ENCODE assay signal across 41 cellular contexts in genomic region chr20:1486566-1486965, GRCh38. TPM values are rescaled to one million over a fixed set of nuclear protein-coding genes. Genes with fewer than 3 reads are reported as not detected.
"Had no signal": no experiment of that assay in that cellular context is flagged by ENCODE, and none has a peak within 500 bp of the region (broad histone marks: within the 10 kb centered on the region; RNA-seq: fewer than 3 reads in every experiment).

No MANE protein-coding gene starts in this region.

- H3K27me3 ChIP-seq: body of pancreas, brain microvascular endothelial cell, breast epithelium had no signal

- DNase-seq: activated B cell treated with CpG ODN at 0.5 μM for 24 hours; activated CD4-positive, alpha-beta memory T cell treated with anti-CD3 and anti-CD28 coated beads for 36 hours; activated CD4-positive, alpha-beta T cell treated with anti-CD3 and anti-CD28 coated beads for 4 hours; activated CD4-positive, alpha-beta T cell treated with anti-CD3 and anti-CD28 coated beads, Interleukin-2, amount 50 U/mL, for 1 hour; activated CD4-positive, alpha-beta T cell treated with anti-CD3 and anti-CD28 coated beads, Interleukin-2, amount 50 U/mL, for 4 hours; activated CD4-positive, CD25-positive, alpha-beta regulatory T cell treated with anti-CD3 and anti-CD28 coated beads, Interleukin-2, amount 50 U/mL, for 72 hours; activated CD8-positive, alpha-beta memory T cell treated with anti-CD3 and anti-CD28 coated beads, Interleukin-2, amount 50 U/mL, for 4 hours; activated CD8-positive, alpha-beta T cell treated with anti-CD3 and anti-CD28 coated beads for 36 hours; activated effector memory CD4-positive, alpha-beta T cell treated with anti-CD3 and anti-CD28 coated beads, Interleukin-2, amount 50 U/mL, for 16 hours; activated gamma-delta T cell treated with Interleukin-2 at 50 U/mL for 16 hours; activated naive CD4-positive, alpha-beta T cell; activated naive CD4-positive, alpha-beta T cell treated with anti-CD3 and anti-CD28 coated beads for 36 hours; activated naive CD4-positive, alpha-beta T cell treated with anti-CD3 and anti-CD28 coated beads, Interleukin-2, amount 50 U/mL, for 16 hours; activated naive CD8-positive, alpha-beta T cell treated with anti-CD3 and anti-CD28 coated beads for 36 hours; activated T-cell treated with anti-CD3 and anti-CD28 coated beads for 4 hours; activated T-cell treated with anti-CD3 and anti-CD28 coated beads, Interleukin-2, amount 50 U/mL, for 1 hour; activated T-cell treated with anti-CD3 and anti-CD28 coated beads, Interleukin-2, amount 50 U/mL, for 4 hours; activated T-cell treated with anti-CD3 and anti-CD28 coated beads, Interleukin-2, amount 50 U/mL, for 72 hours; adrenal gland; amniotic stem cell; aorta; body of pancreas; brain microvascular endothelial cell; caudate nucleus; cerebellar nuclear complex; T-helper 1 cell; T-helper 2 cell; T-helper 9 cell had no signal

- H3K9me3 Mint-ChIP-seq: activated B cell treated with CpG ODN at 0.5 μM for 24 hours; activated CD4-positive, alpha-beta memory T cell treated with anti-CD3 and anti-CD28 coated beads for 36 hours; activated CD4-positive, alpha-beta T cell treated with anti-CD3 and anti-CD28 coated beads, Interleukin-2, amount 10 ng/mL, durations not matched to agents 24 days and 14 days; activated CD8-positive, alpha-beta T cell treated with anti-CD3 and anti-CD28 coated beads for 36 hours; activated naive CD4-positive, alpha-beta T cell treated with anti-CD3 and anti-CD28 coated beads for 36 hours; activated naive CD4-positive, alpha-beta T cell treated with anti-CD3 and anti-CD28 coated beads, Interleukin-2, amount 50 U/mL, for 72 hours; activated naive CD8-positive, alpha-beta T cell treated with anti-CD3 and anti-CD28 coated beads for 36 hours; activated T-cell treated with anti-CD3 and anti-CD28 coated beads, Interleukin-2, amount 50 U/mL, for 4 hours; activated T-cell treated with anti-CD3 and anti-CD28 coated beads, Interleukin-2, amount 50 U/mL, for 72 hours; activated T-helper 1 cell treated with anti-CD3 and anti-CD28 coated beads, Interleukin-12 subunit alpha, Interleukin-12 subunit beta, Interleukin-2, Interleukin-4 antibody, amounts not matched to agents 30 ng/mL and 10 ng/mL and 1 ng/mL, durations not matched to agents 14 hours and 24 hours and 36 hours; activated T-helper 17 cell treated with anti-CD3 and anti-CD28 coated beads, Interleukin-2, amount 50 U/mL, for 72 hours; central memory CD8-positive, alpha-beta T cell; T-helper 1 cell treated with Interleukin-12 subunit alpha and Interleukin-12 subunit beta and Interleukin-4 antibody, amounts not matched to agents 30 μg/mL and 1 μg/mL, for 36 hours; T-helper 2 cell treated with Interferon-gamma antibody and Interleukin-4, amounts not matched to agents 5 μg/mL and 100 μg/mL, for 36 hours had no signal

- H3K4me1 Mint-ChIP-seq: activated T-helper 17 cell treated with anti-CD3 and anti-CD28 coated beads, Interleukin-2, amount 50 U/mL, for 72 hours; central memory CD8-positive, alpha-beta T cell had no signal

- H3K27ac Mint-ChIP-seq: activated B cell treated with CpG ODN at 0.5 μM for 24 hours; activated CD4-positive, alpha-beta memory T cell treated with anti-CD3 and anti-CD28 coated beads for 36 hours; activated CD4-positive, alpha-beta T cell treated with anti-CD3 and anti-CD28 coated beads, Interleukin-2, amount 10 ng/mL, durations not matched to agents 24 days and 14 days; activated CD8-positive, alpha-beta T cell treated with anti-CD3 and anti-CD28 coated beads for 36 hours; activated naive CD4-positive, alpha-beta T cell treated with anti-CD3 and anti-CD28 coated beads for 36 hours; activated naive CD4-positive, alpha-beta T cell treated with anti-CD3 and anti-CD28 coated beads, Interleukin-2, amount 50 U/mL, for 72 hours; activated naive CD8-positive, alpha-beta T cell treated with anti-CD3 and anti-CD28 coated beads for 36 hours; activated T-cell treated with anti-CD3 and anti-CD28 coated beads, Interleukin-2, amount 50 U/mL, for 72 hours; activated T-helper 1 cell treated with anti-CD3 and anti-CD28 coated beads, Interleukin-12 subunit alpha, Interleukin-12 subunit beta, Interleukin-2, Interleukin-4 antibody, amounts not matched to agents 30 ng/mL and 10 ng/mL and 1 ng/mL, durations not matched to agents 14 hours and 24 hours and 36 hours; activated T-helper 17 cell treated with anti-CD3 and anti-CD28 coated beads, Interleukin-2, amount 50 U/mL, for 72 hours; T-helper 1 cell treated with Interleukin-12 subunit alpha and Interleukin-12 subunit beta and Interleukin-4 antibody, amounts not matched to agents 30 μg/mL and 1 μg/mL, for 36 hours; T-helper 2 cell treated with Interferon-gamma antibody and Interleukin-4, amounts not matched to agents 5 μg/mL and 100 μg/mL, for 36 hours had no signal

- H3K4me1 ChIP-seq: adrenal gland, body of pancreas, breast epithelium had no signal

- H3K27ac ChIP-seq: adrenal gland, body of pancreas, brain microvascular endothelial cell, breast epithelium, cardiac muscle cell, VCaP had no signal

- H3K4me3 ChIP-seq: adrenal gland, body of pancreas, breast epithelium, cardiac muscle cell had no signal

- FAIRE-seq: astrocyte, TTC549 had no signal

- H3K36me3 ChIP-seq: adrenal gland, brain microvascular endothelial cell, breast epithelium, cardiac muscle cell had no signal

- H3K36me3 Mint-ChIP-seq: activated CD4-positive, alpha-beta memory T cell treated with anti-CD3 and anti-CD28 coated beads for 36 hours; activated naive CD4-positive, alpha-beta T cell treated with anti-CD3 and anti-CD28 coated beads, Interleukin-2, amount 50 U/mL, for 72 hours; activated naive CD8-positive, alpha-beta T cell treated with anti-CD3 and anti-CD28 coated beads for 36 hours had no signal

- H3K9me3 ChIP-seq: adrenal gland, body of pancreas, breast epithelium had no signal

- H3K4me3 Mint-ChIP-seq: activated B cell treated with CpG ODN at 0.5 μM for 24 hours; activated CD4-positive, alpha-beta memory T cell treated with anti-CD3 and anti-CD28 coated beads for 36 hours; activated CD4-positive, alpha-beta T cell treated with anti-CD3 and anti-CD28 coated beads, Interleukin-2, amount 10 ng/mL, durations not matched to agents 24 days and 14 days; activated CD8-positive, alpha-beta T cell treated with anti-CD3 and anti-CD28 coated beads for 36 hours; activated naive CD4-positive, alpha-beta T cell treated with anti-CD3 and anti-CD28 coated beads for 36 hours; activated naive CD8-positive, alpha-beta T cell treated with anti-CD3 and anti-CD28 coated beads for 36 hours; activated T-cell treated with anti-CD3 and anti-CD28 coated beads, Interleukin-2, amount 50 U/mL, for 4 hours; activated T-cell treated with anti-CD3 and anti-CD28 coated beads, Interleukin-2, amount 50 U/mL, for 72 hours; activated T-helper 1 cell treated with anti-CD3 and anti-CD28 coated beads, Interleukin-12 subunit alpha, Interleukin-12 subunit beta, Interleukin-2, Interleukin-4 antibody, amounts not matched to agents 30 ng/mL and 10 ng/mL and 1 ng/mL, durations not matched to agents 14 hours and 24 hours and 36 hours; activated T-helper 17 cell treated with anti-CD3 and anti-CD28 coated beads, Interleukin-2, amount 50 U/mL, for 72 hours; central memory CD8-positive, alpha-beta T cell; T-helper 1 cell treated with Interleukin-12 subunit alpha and Interleukin-12 subunit beta and Interleukin-4 antibody, amounts not matched to agents 30 μg/mL and 1 μg/mL, for 36 hours; T-helper 2 cell treated with Interferon-gamma antibody and Interleukin-4, amounts not matched to agents 5 μg/mL and 100 μg/mL, for 36 hours had no signal

- ATAC-seq: activated CD8-positive, alpha-beta T cell treated with anti-CD3 and anti-CD28 coated beads for 36 hours; activated naive CD4-positive, alpha-beta T cell treated with anti-CD3 and anti-CD28 coated beads, Interleukin-2, amount 50 U/mL, for 72 hours; activated T-cell treated with anti-CD3 and anti-CD28 coated beads, Interleukin-2, amount 50 U/mL, for 4 hours; activated T-cell treated with anti-CD3 and anti-CD28 coated beads, Interleukin-2, amount 50 U/mL, for 72 hours; activated T-helper 17 cell treated with anti-CD3 and anti-CD28 coated beads, Interleukin-2, amount 50 U/mL, for 72 hours; body of pancreas had no signal

RNA-seq across cellular contexts. Expression of gene SIRPB2, which starts 4.7 kb away (rescaled TPM):
- total RNA-seq: activated B cell treated with CpG ODN at 0.5 μM for 24 hours; activated CD4-positive, alpha-beta memory T cell treated with anti-CD3 and anti-CD28 coated beads for 36 hours; activated CD4-positive, alpha-beta T cell treated with anti-CD3 and anti-CD28 coated beads, Interleukin-2, amount 10 ng/mL, durations not matched to agents 24 days and 14 days; activated CD8-positive, alpha-beta memory T cell treated with anti-CD3 and anti-CD28 coated beads for 36 hours; activated CD8-positive, alpha-beta T cell treated with anti-CD3 and anti-CD28 coated beads for 36 hours; activated naive CD4-positive, alpha-beta T cell treated with anti-CD3 and anti-CD28 coated beads for 36 hours; activated naive CD4-positive, alpha-beta T cell treated with anti-CD3 and anti-CD28 coated beads, Interleukin-2, amount 50 U/mL, for 72 hours; activated naive CD8-positive, alpha-beta T cell treated with anti-CD3 and anti-CD28 coated beads for 36 hours; activated T-cell treated with anti-CD3 and anti-CD28 coated beads, Interleukin-2, amount 50 U/mL, for 4 hours; activated T-cell treated with anti-CD3 and anti-CD28 coated beads, Interleukin-2, amount 50 U/mL, for 72 hours; activated T-helper 1 cell treated with anti-CD3 and anti-CD28 coated beads, Interleukin-12 subunit alpha, Interleukin-12 subunit beta, Interleukin-2, Interleukin-4 antibody, amounts not matched to agents 30 ng/mL and 10 ng/mL and 1 ng/mL, durations not matched to agents 14 hours and 24 hours and 36 hours; activated T-helper 17 cell treated with anti-CD3 and anti-CD28 coated beads, Interleukin-2, amount 50 U/mL, for 72 hours; astrocyte; cardiac muscle cell had no signal
- polyA plus RNA-seq: cardiac muscle cell had no signal
